Comparison of ENCODE assay signal across 1 cellular context in genomic region chr22:38127869-38128268, GRCh38.
TF ChIP-seq lines count a peak whose summit lies in the region.

No MANE protein-coding gene starts in this region.

TF ChIP-seq in H1, 55 proteins besides CTCF, POLR2A, EP300 and RAD21:
- TF ChIP-seq SP1 (IDR thresholded peaks at IDR 0.05; ENCODE audit: low read depth, low read length) (no peak), NANOG (IDR thresholded peaks at IDR 0.05; ENCODE audit: insufficient read depth, low read depth, low read length, poor library complexity, severe bottlenecking) (no peak), ZNF274 (IDR thresholded peaks at IDR 0.05; ENCODE audit: borderline replicate concordance, extremely low read depth, low read length) (no peak), JUND (IDR thresholded peaks at IDR 0.05; ENCODE audit: low read length) (no peak), FOSL1 (IDR thresholded peaks at IDR 0.05; ENCODE audit: insufficient read depth, low read depth, low read length) (no peak), POU5F1 (IDR thresholded peaks at IDR 0.05; ENCODE audit: low read depth, low read length) (no peak), SUZ12 (IDR thresholded peaks at IDR 0.05; ENCODE audit: low read length) (no peak), JUN (IDR thresholded peaks at IDR 0.05; ENCODE audit: low read depth, low read length) (no peak), POLR2AphosphoS5 (IDR thresholded peaks at IDR 0.05; ENCODE audit: low read depth, low read length) (no peak), GABPA (IDR thresholded peaks at IDR 0.05; ENCODE audit: borderline replicate concordance, insufficient read depth, low read length) (no peak), SIRT6 (IDR thresholded peaks at IDR 0.05; ENCODE audit: low read length) (no peak), MAX (IDR thresholded peaks at IDR 0.05) (no peak), SAP30 (IDR thresholded peaks at IDR 0.05; ENCODE audit: insufficient read depth, insufficient replicate concordance, low read length) (no peak), RBBP5 (IDR thresholded peaks at IDR 0.05; ENCODE audit: borderline replicate concordance, low read depth, low read length) (no peak)
- TF ChIP-seq, protein P1, sequence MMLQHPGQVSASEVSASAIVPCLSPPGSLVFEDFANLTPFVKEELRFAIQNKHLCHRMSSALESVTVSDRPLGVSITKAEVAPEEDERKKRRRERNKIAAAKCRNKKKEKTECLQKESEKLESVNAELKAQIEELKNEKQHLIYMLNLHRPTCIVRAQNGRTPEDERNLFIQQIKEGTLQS (IDR thresholded peaks at IDR 0.05; ENCODE audit: insufficient read depth, low read depth, low read length), result no peak
- TF ChIP-seq, protein P2, sequence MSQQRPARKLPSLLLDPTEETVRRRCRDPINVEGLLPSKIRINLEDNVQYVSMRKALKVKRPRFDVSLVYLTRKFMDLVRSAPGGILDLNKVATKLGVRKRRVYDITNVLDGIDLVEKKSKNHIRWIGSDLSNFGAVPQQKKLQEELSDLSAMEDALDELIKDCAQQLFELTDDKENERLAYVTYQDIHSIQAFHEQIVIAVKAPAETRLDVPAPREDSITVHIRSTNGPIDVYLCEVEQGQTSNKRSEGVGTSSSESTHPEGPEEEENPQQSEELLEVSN (IDR thresholded peaks at IDR 0.05), result no peak
- TF ChIP-seq, protein P3, sequence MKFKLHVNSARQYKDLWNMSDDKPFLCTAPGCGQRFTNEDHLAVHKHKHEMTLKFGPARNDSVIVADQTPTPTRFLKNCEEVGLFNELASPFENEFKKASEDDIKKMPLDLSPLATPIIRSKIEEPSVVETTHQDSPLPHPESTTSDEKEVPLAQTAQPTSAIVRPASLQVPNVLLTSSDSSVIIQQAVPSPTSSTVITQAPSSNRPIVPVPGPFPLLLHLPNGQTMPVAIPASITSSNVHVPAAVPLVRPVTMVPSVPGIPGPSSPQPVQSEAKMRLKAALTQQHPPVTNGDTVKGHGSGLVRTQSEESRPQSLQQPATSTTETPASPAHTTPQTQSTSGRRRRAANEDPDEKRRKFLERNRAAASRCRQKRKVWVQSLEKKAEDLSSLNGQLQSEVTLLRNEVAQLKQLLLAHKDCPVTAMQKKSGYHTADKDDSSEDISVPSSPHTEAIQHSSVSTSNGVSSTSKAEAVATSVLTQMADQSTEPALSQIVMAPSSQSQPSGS (IDR thresholded peaks at IDR 0.05; ENCODE audit: low read length), result no peak
